In genomic region chr11:66870131-66870530, GRCh38 we compare ENCODE assay signal across 23 cellular contexts. TPM values are rescaled to one million over a fixed set of nuclear protein-coding genes. Genes with fewer than 3 reads are reported as not detected.
DNase-seq lines count a peak whose midpoint lies in the region; ATAC-seq and TF ChIP-seq lines count a peak whose summit lies in the region.
"Had no signal": no experiment of that assay in that cellular context is flagged by ENCODE, and none has a peak within 500 bp of the region (broad histone marks: within the 10 kb centered on the region; RNA-seq: fewer than 3 reads in every experiment).

No MANE protein-coding gene starts in this region.

- ATAC-seq in RWPE2 (ENCODE audit: low read depth) (no peak), GM18909 (IDR thresholded peaks at IDR 0.05; ENCODE audit: poor library complexity, unreplicated experiment) (no peak)
- ATAC-seq: GM12878 had no signal

- H3K27me3 ChIP-seq in RWPE2 (ENCODE audit: insufficient read depth, poor library complexity, severe bottlenecking) = no peaks in the 10 kb centered on the region
- H3K27me3 ChIP-seq: BE2C, BLaER1 had no signal

- no peaks in the 10 kb centered on the region for H3K9me3 ChIP-seq in RWPE2 (ENCODE audit: severe bottlenecking)
- H3K9me3 ChIP-seq: BE2C, BLaER1 had no signal

- H3K36me3 ChIP-seq in RWPE2 (ENCODE audit: low read depth) = peaks cover 4% of the 10 kb centered on the region; the same call in 1 of the 2 replicates

- no peak overlapping the region for H3K27ac Mint-ChIP-seq in glutamatergic neuron (ENCODE audit: unreplicated experiment)

- no peak overlapping the region for H3K4me3 Mint-ChIP-seq in glutamatergic neuron (ENCODE audit: unreplicated experiment)
- H3K4me3 Mint-ChIP-seq: CD14-positive monocyte; CD4-positive, alpha-beta memory T cell; CD4-positive, CD25-positive, alpha-beta regulatory T cell; CD8-positive, alpha-beta memory T cell had no signal

- peaks cover 9% of the 10 kb centered on the region for H3K4me1 Mint-ChIP-seq in glutamatergic neuron (ENCODE audit: low read depth, unreplicated experiment)

- peak; percentile 59 for DNase-seq in RWPE2 (ENCODE audit: low spot score)
- DNase-seq in glutamatergic neuron = peak; percentile 7
- no peak for DNase-seq in activated naive CD4-positive, alpha-beta T cell treated with anti-CD3 and anti-CD28 coated beads, Interleukin-2, amount 50 U/mL, for 16 hours
- no peak for DNase-seq in SIG-M5 (lab: John Stamatoyannopoulos, UW)
- DNase-seq: 8988T; ACHN; BE2C; C1 segment of cervical spinal cord; CD4-positive, alpha-beta memory T cell; CD4-positive, CD25-positive, alpha-beta regulatory T cell; CD8-positive, alpha-beta memory T cell; COR-L47; DMS 273 treated with DMSO at 0.1 percent for 48 hours; DMS153; DMS53; DMS79; DND-41; EL; GDM1 had no signal

- peaks cover 7% of the 10 kb centered on the region for H3K9me3 Mint-ChIP-seq in glutamatergic neuron (ENCODE audit: unreplicated experiment)
- H3K9me3 Mint-ChIP-seq: CD4-positive, alpha-beta memory T cell; CD8-positive, alpha-beta memory T cell had no signal

- peaks cover 3% of the 10 kb centered on the region for H3K36me3 Mint-ChIP-seq in glutamatergic neuron (ENCODE audit: unreplicated experiment)
- H3K36me3 Mint-ChIP-seq: CD4-positive, alpha-beta memory T cell; CD4-positive, CD25-positive, alpha-beta regulatory T cell; CD8-positive, alpha-beta memory T cell had no signal

- H3K4me3 ChIP-seq in RWPE2 (ENCODE audit: severe bottlenecking) = no peak overlapping the region
- H3K4me3 ChIP-seq: BLaER1, GM12878 had no signal

- no peak overlapping the region for H3K27ac ChIP-seq in RWPE2 (ENCODE audit: poor library complexity, severe bottlenecking)
- H3K27ac ChIP-seq: BLaER1 had no signal

- TF ChIP-seq CTCF in RWPE2 (IDR thresholded peaks at IDR 0.05; ENCODE audit: poor library complexity, severe bottlenecking) = no peak
- TF ChIP-seq CTCF in glutamatergic neuron (IDR thresholded peaks at IDR 0.05; ENCODE audit: partially characterized antibody, unreplicated experiment) = no peak

- peaks cover 5% of the 10 kb centered on the region for H3K27me3 Mint-ChIP-seq in glutamatergic neuron (ENCODE audit: unreplicated experiment)
- H3K27me3 Mint-ChIP-seq: CD4-positive, alpha-beta memory T cell; CD4-positive, CD25-positive, alpha-beta regulatory T cell had no signal

- H3K4me1 ChIP-seq in RWPE2 (ENCODE audit: insufficient read depth, poor library complexity, severe bottlenecking) = no peaks in the 10 kb centered on the region
- H3K4me1 ChIP-seq: BE2C had no signal

RNA-seq across cellular contexts. Expression of gene LRFN4, which starts 13.3 kb away (rescaled TPM):
- total RNA-seq in glutamatergic neuron (ENCODE audit: unreplicated experiment) = 67.1 TPM

RNA-seq across cellular contexts. Expression of gene RCE1, which starts 26.9 kb away (rescaled TPM):
- total RNA-seq in glutamatergic neuron (ENCODE audit: unreplicated experiment) = 30.6 TPM

Comparison
In these comparisons a context has a peak if more than half of its experiments do, and no peak if none do; other contexts are left out.
1. DNase-seq: peak in RWPE2 (single experiment) and glutamatergic neuron (single experiment); none in activated naive CD4-positive, alpha-beta T cell treated with anti-CD3 and anti-CD28 coated beads, Interleukin-2, amount 50 U/mL, for 16 hours (single experiment) and SIG-M5 (single experiment).